In the genomic region with DNA sequence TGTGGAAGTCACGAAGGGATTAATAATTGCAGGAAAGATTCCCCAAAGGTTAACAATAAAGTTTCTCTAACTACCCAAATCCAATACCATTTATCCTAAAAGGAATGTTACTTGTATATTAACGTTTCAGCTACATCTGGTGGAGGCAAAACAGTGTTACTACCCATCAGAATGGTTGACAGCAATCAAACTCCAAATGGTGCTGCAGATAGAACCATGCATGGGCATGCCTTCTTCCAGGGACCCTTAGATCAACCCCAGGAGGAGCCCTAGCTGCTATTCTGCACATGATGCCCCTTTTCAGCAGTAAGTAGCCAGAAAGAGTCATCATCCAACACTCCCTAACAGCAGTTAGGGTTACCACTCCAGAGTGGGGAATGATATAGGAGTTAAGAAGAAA, we compare ENCODE assay signal across 29 cellular contexts.
"Had no signal": no experiment of that assay in that cellular context is flagged by ENCODE, and none has a peak within 500 bp of the region (broad histone marks: within the 10 kb centered on the region; RNA-seq: fewer than 3 reads in every experiment).

No MANE protein-coding gene starts in this region.

- H3K27me3 Mint-ChIP-seq: type B pancreatic cell had no signal

- H3K9me3 Mint-ChIP-seq: stimulated activated effector memory CD8-positive, alpha-beta T cell treated with anti-CD3 and anti-CD28 coated beads, Interleukin-12 subunit alpha, Interleukin-12 subunit beta, amount 100 ng/mL, for 72 hours; stimulated activated naive CD8-positive, alpha-beta T cell treated with anti-CD3 and anti-CD28 coated beads, Interleukin-15, Interleukin-2, amounts not matched to agents 100 ng/mL and 50 ng/mL, for 24 hours had no signal

- H3K9me3 ChIP-seq: suprapubic skin, testis, thoracic aorta, thyroid gland, tibial artery, transverse colon, upper lobe of left lung, upper lobe of right lung, uterus, vagina had no signal

- H3K27me3 ChIP-seq: stomach, suprapubic skin, testis, thyroid gland, tibial artery, tibial nerve, transverse colon, upper lobe of left lung, upper lobe of right lung, uterus, vagina had no signal

- ATAC-seq: stimulated activated effector memory CD8-positive, alpha-beta T cell treated with anti-CD3 and anti-CD28 coated beads, Interleukin-12 subunit alpha, Interleukin-12 subunit beta, amount 100 ng/mL, for 72 hours; stimulated activated memory B cell treated with anti-CD40 and anti-IgM and Interleukin-4, amounts not matched to agents 10 μg/mL and 1 μg/mL and 100 μg/mL, for 72 hours; stimulated activated naive B cell treated with anti-CD40 and anti-IgM and Interleukin-4, amounts not matched to agents 10 μg/mL and 1 μg/mL and 100 μg/mL, for 72 hours; stimulated activated naive CD8-positive, alpha-beta T cell treated with anti-CD3 and anti-CD28 coated beads, Interleukin-15, amount 100 ng/mL, for 72 hours; stimulated activated naive CD8-positive, alpha-beta T cell treated with anti-CD3 and anti-CD28 coated beads, Interleukin-15, Interleukin-2, amounts not matched to agents 100 U/mL and 50 U/mL, for 24 hours; upper lobe of right lung had no signal

- H3K27ac ChIP-seq: stomach, suprapubic skin, testis, thoracic aorta, thyroid gland, tibial artery, tibial nerve, transverse colon, upper lobe of left lung, upper lobe of right lung, uterus, vagina had no signal

- H3K4me3 ChIP-seq: stomach, suprapubic skin, testis, thoracic aorta, thyroid gland, tibial artery, tibial nerve, transverse colon, upper lobe of left lung, upper lobe of right lung, uterus, vagina had no signal

- H3K4me1 Mint-ChIP-seq: stimulated activated effector memory CD8-positive, alpha-beta T cell treated with anti-CD3 and anti-CD28 coated beads, Interleukin-12 subunit alpha, Interleukin-12 subunit beta, amount 100 ng/mL, for 72 hours; stimulated activated memory B cell treated with anti-CD40 and anti-IgM and Interleukin-4, amounts not matched to agents 10 μg/mL and 1 μg/mL and 100 μg/mL, for 72 hours; stimulated activated naive B cell treated with anti-CD40 and anti-IgM and Interleukin-4, amounts not matched to agents 10 μg/mL and 1 μg/mL and 100 μg/mL, for 72 hours; stimulated activated naive CD8-positive, alpha-beta T cell treated with anti-CD3 and anti-CD28 coated beads, Interleukin-15, amount 100 ng/mL, for 72 hours had no signal

- H3K36me3 Mint-ChIP-seq: stimulated activated effector memory CD8-positive, alpha-beta T cell treated with anti-CD3 and anti-CD28 coated beads, Interleukin-12 subunit alpha, Interleukin-12 subunit beta, amount 100 ng/mL, for 72 hours; stimulated activated memory B cell treated with anti-CD40 and anti-IgM and Interleukin-4, amounts not matched to agents 10 μg/mL and 1 μg/mL and 100 μg/mL, for 72 hours; stimulated activated naive B cell treated with anti-CD40 and anti-IgM and Interleukin-4, amounts not matched to agents 10 μg/mL and 1 μg/mL and 100 μg/mL, for 72 hours; type B pancreatic cell had no signal

- H3K4me1 ChIP-seq: stomach, suprapubic skin, testis, tibial artery, tibial nerve, transverse colon, upper lobe of left lung, upper lobe of right lung, uterus, vagina had no signal

- DNase-seq: stimulated activated CD4-positive, alpha-beta T cell treated with anti-CD3 and anti-CD28 coated beads, Interleukin-2, amount 100 ng/mL, for 48 hours; stimulated activated CD4-positive, alpha-beta T cell treated with anti-CD3 and anti-CD28 coated beads, Interleukin-4, amount 100 ng/mL, for 1 hour; stimulated activated CD4-positive, alpha-beta T cell treated with anti-CD3 and anti-CD28 coated beads, Interleukin-4, amount 100 ng/mL, for 24 hours; stimulated activated CD4-positive, alpha-beta T cell treated with anti-CD3 and anti-CD28 coated beads, Interleukin-4, amount 100 ng/mL, for 4 hours; stimulated activated CD8-positive, alpha-beta memory T cell treated with anti-CD3 and anti-CD28 coated beads, Interleukin-4, amount 100 ng/mL, for 48 hours; stimulated activated naive B cell treated with anti-CD40 and anti-IgM and Interleukin-4, amounts not matched to agents 10 μg/mL and 1 μg/mL and 100 μg/mL, for 72 hours; stimulated activated naive CD4-positive, alpha-beta T cell; stimulated activated naive CD4-positive, alpha-beta T cell treated with Interleukin-2 at 50 U/mL for 16 hours; stimulated activated naive CD8-positive, alpha-beta T cell treated with anti-CD3 and anti-CD28 coated beads, Interleukin-15, amount 100 ng/mL, for 72 hours; stimulated activated naive CD8-positive, alpha-beta T cell treated with anti-CD3 and anti-CD28 coated beads, Interleukin-15, Interleukin-2, amounts not matched to agents 100 U/mL and 50 U/mL, for 24 hours; stomach; substantia nigra; testis; thyroid gland; tibial artery; transverse colon; trophoblast cell; upper lobe of left lung; upper lobe of right lung; uterus had no signal

- FAIRE-seq: urothelium cell line had no signal

- H3K27ac Mint-ChIP-seq: stimulated activated effector memory CD8-positive, alpha-beta T cell treated with anti-CD3 and anti-CD28 coated beads, Interleukin-12 subunit alpha, Interleukin-12 subunit beta, amount 100 ng/mL, for 72 hours; stimulated activated memory B cell treated with anti-CD40 and anti-IgM and Interleukin-4, amounts not matched to agents 10 μg/mL and 1 μg/mL and 100 μg/mL, for 72 hours; stimulated activated naive B cell treated with anti-CD40 and anti-IgM and Interleukin-4, amounts not matched to agents 10 μg/mL and 1 μg/mL and 100 μg/mL, for 72 hours; stimulated activated naive CD8-positive, alpha-beta T cell treated with anti-CD3 and anti-CD28 coated beads, Interleukin-15, Interleukin-2, amounts not matched to agents 100 ng/mL and 50 ng/mL, for 24 hours; type B pancreatic cell had no signal

- H3K36me3 ChIP-seq: stomach, suprapubic skin, thoracic aorta, thyroid gland, tibial artery, tibial nerve, transverse colon, upper lobe of left lung, upper lobe of right lung, uterus, vagina had no signal

- H3K4me3 Mint-ChIP-seq: stimulated activated effector memory CD8-positive, alpha-beta T cell treated with anti-CD3 and anti-CD28 coated beads, Interleukin-12 subunit alpha, Interleukin-12 subunit beta, amount 100 ng/mL, for 72 hours; stimulated activated memory B cell treated with anti-CD40 and anti-IgM and Interleukin-4, amounts not matched to agents 10 μg/mL and 1 μg/mL and 100 μg/mL, for 72 hours; stimulated activated naive B cell treated with anti-CD40 and anti-IgM and Interleukin-4, amounts not matched to agents 10 μg/mL and 1 μg/mL and 100 μg/mL, for 72 hours; stimulated activated naive CD8-positive, alpha-beta T cell treated with anti-CD3 and anti-CD28 coated beads, Interleukin-15, amount 100 ng/mL, for 72 hours; stimulated activated naive CD8-positive, alpha-beta T cell treated with anti-CD3 and anti-CD28 coated beads, Interleukin-15, Interleukin-2, amounts not matched to agents 100 ng/mL and 50 ng/mL, for 24 hours; type B pancreatic cell had no signal
